Comparison of ENCODE assay signal across 9 cellular contexts in the genomic region with DNA sequence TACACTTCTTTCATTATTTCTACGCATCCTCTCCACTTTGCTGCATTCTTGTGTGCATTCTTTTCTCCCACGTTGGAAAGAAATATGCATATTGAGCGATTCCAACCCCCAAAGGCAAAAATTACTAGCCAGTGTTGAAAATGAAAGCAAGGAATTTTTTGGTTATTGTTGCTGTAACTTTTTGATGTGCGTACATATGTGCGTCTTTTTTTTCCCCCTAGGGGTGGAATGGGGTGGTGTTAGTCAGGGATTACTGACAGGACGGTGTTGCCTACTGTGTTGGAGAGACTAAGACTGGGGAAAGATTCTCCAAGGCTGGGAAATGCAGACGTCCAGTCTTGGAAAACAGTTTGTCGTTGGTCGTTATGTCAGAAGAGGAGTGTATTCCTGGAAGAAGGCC. TPM values are rescaled to one million over a fixed set of nuclear protein-coding genes. Genes with fewer than 3 reads are reported as not detected.
DNase-seq lines count a peak whose midpoint lies in the region; ATAC-seq, FAIRE-seq and TF ChIP-seq lines count a peak whose summit lies in the region.
"Had no signal": no experiment of that assay in that cellular context is flagged by ENCODE, and none has a peak within 500 bp of the region (broad histone marks: within the 10 kb centered on the region; RNA-seq: fewer than 3 reads in every experiment).

No MANE protein-coding gene starts in this region.

- intact Hi-C loops in activated CD4-positive, alpha-beta memory T cell treated with anti-CD3 and anti-CD28 coated beads for 36 hours (cut with micrococcal nuclease) = loop anchor here (10.0 kb wide), 1 partner anchor 591 kb away; no protein-coding TSS in a partner anchor
- intact Hi-C loops in left lung (cut with DNase I) = loop anchor here in 1 of 2 donors (10.0 kb wide), 1 partner anchor 361 kb away; no protein-coding TSS in a partner anchor
- intact Hi-C loops in upper lobe of right lung (cut with DNase I) = no loop called here
- intact Hi-C loops in dorsolateral prefrontal cortex (cut with DNase I) = loop anchor here (5.0 kb wide), 2 partner anchors 359 to 364 kb away; no protein-coding TSS in a partner anchor

- no peak for DNase-seq in activated CD4-positive, alpha-beta memory T cell treated with anti-CD3 and anti-CD28 coated beads, Interleukin-2, amount 10 ng/mL, durations not matched to agents 7 days and 5 days
- DNase-seq in activated CD4-positive, alpha-beta memory T cell treated with anti-CD3 and anti-CD28 coated beads for 36 hours = no peak
- DNase-seq in bronchial epithelial cell (ENCODE audit: low read depth) (peak; percentile 50), left lung (no peak), upper lobe of right lung (no peak), immature natural killer cell (no peak), dorsolateral prefrontal cortex (no peak)
- no peak for DNase-seq in stimulated activated CD4-positive, alpha-beta T cell treated with anti-CD3 and anti-CD28 coated beads, Interleukin-4, amount 100 ng/mL, for 4 hours

- H3K27ac ChIP-seq in left lung (peak overlapping the region in 1 of 2 donors; percentile 61), upper lobe of right lung (peak overlapping the region; percentile 65), dorsolateral prefrontal cortex (no peak overlapping the region)
- H3K27ac ChIP-seq: BLaER1 had no signal

- peak overlapping the region; percentile 18 for H3K4me3 ChIP-seq in bronchial epithelial cell (ENCODE audit: low read depth, low read length)
- H3K4me3 ChIP-seq in left lung = peak overlapping the region; percentile 10 to 11
- H3K4me3 ChIP-seq in upper lobe of right lung = peak overlapping the region; percentile 44
- H3K4me3 ChIP-seq in dorsolateral prefrontal cortex = peak overlapping the region in 5 of 59 donors; percentile 34 to 49 (median 47)
- H3K4me3 ChIP-seq: BLaER1 had no signal

- peaks cover 0 to 13% of the 10 kb centered on the region in 2 donors for H3K4me1 ChIP-seq in left lung
- H3K4me1 ChIP-seq in upper lobe of right lung = peaks cover 9% of the 10 kb centered on the region
- H3K4me1 ChIP-seq: BLaER1 had no signal

- H3K36me3 ChIP-seq in bronchial epithelial cell (ENCODE audit: control insufficient read depth, insufficient read depth, low read length) (no peaks in the 10 kb centered on the region), left lung (no peaks in the 10 kb centered on the region), upper lobe of right lung (no peaks in the 10 kb centered on the region)
- H3K36me3 ChIP-seq: BLaER1 had no signal

- H3K27ac Mint-ChIP-seq in activated CD4-positive, alpha-beta memory T cell treated with anti-CD3 and anti-CD28 coated beads, Interleukin-2, amount 10 ng/mL, durations not matched to agents 7 days and 5 days = peak overlapping the region; percentile 37
- no peak overlapping the region for H3K27ac Mint-ChIP-seq in activated CD4-positive, alpha-beta memory T cell treated with anti-CD3 and anti-CD28 coated beads for 36 hours
- H3K27ac Mint-ChIP-seq in immature natural killer cell = no peak overlapping the region

- no peak for FAIRE-seq in bronchial epithelial cell (lab: Jason Lieb, UNC)

- H3K4me1 Mint-ChIP-seq in activated CD4-positive, alpha-beta memory T cell treated with anti-CD3 and anti-CD28 coated beads, Interleukin-2, amount 10 ng/mL, durations not matched to agents 7 days and 5 days = peaks cover 36% of the 10 kb centered on the region
- H3K4me1 Mint-ChIP-seq in activated CD4-positive, alpha-beta memory T cell treated with anti-CD3 and anti-CD28 coated beads for 36 hours (ENCODE audit: low read depth) = peaks cover 17% of the 10 kb centered on the region
- peaks cover 4 to 6% of the 10 kb centered on the region in 2 donors for H3K4me1 Mint-ChIP-seq in immature natural killer cell

- H3K27me3 ChIP-seq in bronchial epithelial cell (ENCODE audit: control insufficient read depth, insufficient read depth, low read length) (no peaks in the 10 kb centered on the region), left lung (no peaks in the 10 kb centered on the region), upper lobe of right lung (no peaks in the 10 kb centered on the region), dorsolateral prefrontal cortex (peaks cover 0 to 4% (median 0%) of the 10 kb centered on the region in 45 donors)
- H3K27me3 ChIP-seq: BLaER1 had no signal

- CTCF ChIA-PET in activated CD4-positive, alpha-beta memory T cell treated with anti-CD3 and anti-CD28 coated beads, Interleukin-2, amount 10 ng/mL, durations not matched to agents 7 days and 5 days (lab: Charles Lee) = no interaction called here
- CTCF ChIA-PET in activated CD4-positive, alpha-beta memory T cell treated with anti-CD3 and anti-CD28 coated beads for 36 hours (lab: Charles Lee) = interaction anchor here (0.6 kb wide), 1 partner anchor 87 kb away, joined by 4 read pairs; no protein-coding TSS in a partner anchor

- POLR2A ChIA-PET in activated CD4-positive, alpha-beta memory T cell treated with anti-CD3 and anti-CD28 coated beads, Interleukin-2, amount 10 ng/mL, durations not matched to agents 7 days and 5 days (lab: Charles Lee) = no interaction called here
- POLR2A ChIA-PET in activated CD4-positive, alpha-beta memory T cell treated with anti-CD3 and anti-CD28 coated beads for 36 hours (lab: Charles Lee) = no interaction called here

- H3K9me3 Mint-ChIP-seq in activated CD4-positive, alpha-beta memory T cell treated with anti-CD3 and anti-CD28 coated beads, Interleukin-2, amount 10 ng/mL, durations not matched to agents 7 days and 5 days = no peaks in the 10 kb centered on the region
- no peaks in the 10 kb centered on the region for H3K9me3 Mint-ChIP-seq in activated CD4-positive, alpha-beta memory T cell treated with anti-CD3 and anti-CD28 coated beads for 36 hours
- H3K9me3 Mint-ChIP-seq in immature natural killer cell = no peaks in the 10 kb centered on the region

- H3K9me3 ChIP-seq in left lung = no peaks in the 10 kb centered on the region
- H3K9me3 ChIP-seq in upper lobe of right lung = no peaks in the 10 kb centered on the region
- H3K9me3 ChIP-seq: BLaER1 had no signal

- TF ChIP-seq CTCF in bronchial epithelial cell (IDR thresholded peaks at IDR 0.05; ENCODE audit: insufficient read depth, low read length, severe bottlenecking) (no peak), left lung (IDR thresholded peaks at IDR 0.05) (no peak), upper lobe of right lung (IDR thresholded peaks at IDR 0.05) (peak; percentile 28), dorsolateral prefrontal cortex (IDR thresholded peaks at IDR 0.05 in 54 of 56, conservative IDR thresholded peaks at IDR 0.05 in 2 of 56; ENCODE audit: low read depth in 1 of 56, partially characterized antibody in 56 of 56) (peak in 15 of 56 donors; percentile 8 to 46 (median 22))

- H3K27me3 Mint-ChIP-seq in activated CD4-positive, alpha-beta memory T cell treated with anti-CD3 and anti-CD28 coated beads, Interleukin-2, amount 10 ng/mL, durations not matched to agents 7 days and 5 days = no peaks in the 10 kb centered on the region
- H3K27me3 Mint-ChIP-seq in activated CD4-positive, alpha-beta memory T cell treated with anti-CD3 and anti-CD28 coated beads for 36 hours = no peaks in the 10 kb centered on the region
- peaks cover 0 to 4% (median 1%) of the 10 kb centered on the region in 3 donors for H3K27me3 Mint-ChIP-seq in immature natural killer cell (ENCODE audit: low read depth in 3 of 3)

- H3K4me3 Mint-ChIP-seq in activated CD4-positive, alpha-beta memory T cell treated with anti-CD3 and anti-CD28 coated beads, Interleukin-2, amount 10 ng/mL, durations not matched to agents 7 days and 5 days = no peak overlapping the region
- H3K4me3 Mint-ChIP-seq in activated CD4-positive, alpha-beta memory T cell treated with anti-CD3 and anti-CD28 coated beads for 36 hours = no peak overlapping the region
- no peak overlapping the region for H3K4me3 Mint-ChIP-seq in immature natural killer cell

- H3K36me3 Mint-ChIP-seq in activated CD4-positive, alpha-beta memory T cell treated with anti-CD3 and anti-CD28 coated beads, Interleukin-2, amount 10 ng/mL, durations not matched to agents 7 days and 5 days (ENCODE audit: low read depth) = no peaks in the 10 kb centered on the region
- no peaks in the 10 kb centered on the region for H3K36me3 Mint-ChIP-seq in activated CD4-positive, alpha-beta memory T cell treated with anti-CD3 and anti-CD28 coated beads for 36 hours
- H3K36me3 Mint-ChIP-seq in immature natural killer cell = no peaks in the 10 kb centered on the region

- peak; percentile 49 for ATAC-seq in left lung
- ATAC-seq in upper lobe of right lung = peak; percentile 33

RNA-seq across cellular contexts. Expression of a gene that starts 44.2 kb away (rescaled TPM):
- total RNA-seq in activated CD4-positive, alpha-beta memory T cell treated with anti-CD3 and anti-CD28 coated beads, Interleukin-2, amount 10 ng/mL, durations not matched to agents 7 days and 5 days = 1 to 10 TPM; 1.2 TPM
- total RNA-seq in activated CD4-positive, alpha-beta memory T cell treated with anti-CD3 and anti-CD28 coated beads for 36 hours = under 1 TPM in 1 of 2 experiments, not detected in 1; 0.10 TPM
- total RNA-seq in bronchial epithelial cell (under 0.01 and 0.13 TPM in 2 replicates), left lung (1 to 10 TPM; 2.2 to 2.7 TPM), upper lobe of right lung (5.7 TPM), dorsolateral prefrontal cortex (1 to 10 TPM in 75 of 120 experiments, under 1 TPM in 45; 0.14 to 6.5 (median 1.3) TPM)
- polyA plus RNA-seq in immature natural killer cell = not detected
